ENCODE assay signal across 12 cellular contexts in genomic region chr12:76329163-76329562, GRCh38. TPM values are rescaled to one million over a fixed set of nuclear protein-coding genes. Genes with fewer than 3 reads are reported as not detected.
DNase-seq lines count a peak whose midpoint lies in the region; ATAC-seq, FAIRE-seq and TF ChIP-seq lines count a peak whose summit lies in the region.
"Had no signal": no experiment of that assay in that cellular context is flagged by ENCODE, and none has a peak within 500 bp of the region (broad histone marks: within the 10 kb centered on the region; RNA-seq: fewer than 3 reads in every experiment).

No MANE protein-coding gene starts in this region.

- TF ChIP-seq CTCF in K562 (IDR thresholded peaks at IDR 0.05 in 2 of 3, conservative IDR thresholded peaks at IDR 0.05 in 1 of 3; ENCODE audit: insufficient read depth in 2 of 3, low read depth in 1 of 3, low read length in 3 of 3) = no peak
- no peak for TF ChIP-seq CTCF in hepatocyte (IDR thresholded peaks at IDR 0.05; ENCODE audit: poor library complexity)

- H3K27me3 Mint-ChIP-seq in activated naive CD8-positive, alpha-beta T cell treated with anti-CD3 and anti-CD28 coated beads for 36 hours = peaks cover 9% of the 10 kb centered on the region

- ATAC-seq in K562 (no peak), right cardiac atrium (no peak)
- ATAC-seq: activated T-cell treated with anti-CD3 and anti-CD28 coated beads, Interleukin-2, amount 50 U/mL, for 4 hours had no signal

- H3K27ac ChIP-seq in K562 (ENCODE audit: extremely low read depth, low read depth, low read length) = no peak overlapping the region
- no peak overlapping the region for H3K27ac ChIP-seq in hepatocyte
- no peak overlapping the region for H3K27ac ChIP-seq in right cardiac atrium (ENCODE audit: low read length)

- FAIRE-seq in K562 (lab: Jason Lieb, UNC) = peak; percentile 42
- FAIRE-seq: TTC549 had no signal

- 3% methylated on average over 2 of the region's 2 CpGs for WGBS in K562 (ENCODE audit: insufficient coverage, low coverage, missing lambda C conversion rate)
- 76% methylated on average over 2 of the region's 2 CpGs for WGBS in hepatocyte (ENCODE audit: low lambda C conversion rate, missing lambda C conversion rate)
- WGBS in right cardiac atrium = 57% methylated on average over 2 of the region's 2 CpGs

- intact Hi-C loops in K562 (cut with micrococcal nuclease) = no loop called here
- intact Hi-C loops in right cardiac atrium (cut with DNase I) = no loop called here

- H3K9me3 ChIP-seq in K562 (replicated peaks; ENCODE audit: control insufficient read depth, insufficient read depth, low read depth, low read length) (no peaks in the 10 kb centered on the region), hepatocyte (ENCODE audit: low read depth) (no peaks in the 10 kb centered on the region), right cardiac atrium (ENCODE audit: control insufficient read depth, low read length) (peaks cover 3% of the 10 kb centered on the region)

- H3K27me3 ChIP-seq in K562 (ENCODE audit: control insufficient read depth in 2 of 2, insufficient read depth in 2 of 2, low read length in 2 of 2) (no peaks in the 10 kb centered on the region), hepatocyte (no peaks in the 10 kb centered on the region), right cardiac atrium (ENCODE audit: control insufficient read depth, insufficient read depth) (no peaks in the 10 kb centered on the region)

- peak; percentile 88 for DNase-seq in AG08395 (ENCODE audit: low spot score)
- DNase-seq in HT1080 (ENCODE audit: low read depth) = peak; percentile 93
- peak in 2 of 4 experiments; percentile 27 to 30 for DNase-seq in K562 (ENCODE audit: extremely low read depth in 1 of 4, low spot score in 3 of 4)
- DNase-seq in hepatocyte (ENCODE audit: low spot score) = peak; percentile 27
- DNase-seq in stimulated activated CD4-positive, alpha-beta T cell treated with anti-CD3 and anti-CD28 coated beads, Interleukin-2, amount 100 ng/mL, for 48 hours = no peak
- no peak for DNase-seq in activated naive CD8-positive, alpha-beta T cell treated with anti-CD3 and anti-CD28 coated beads for 36 hours
- DNase-seq in right cardiac atrium = no peak
- DNase-seq in NCI-H2171 treated with DMSO at 0.1 percent for 48 hours (lab: John Stamatoyannopoulos, UW) = no peak
- DNase-seq: activated T-cell treated with anti-CD3 and anti-CD28 coated beads, Interleukin-2, amount 50 U/mL, for 4 hours; CD4-positive, CD25-positive, alpha-beta regulatory T cell; stimulated activated CD4-positive, alpha-beta T cell treated with anti-CD3 and anti-CD28 coated beads, Interleukin-12 subunit alpha, Interleukin-12 subunit beta, amount 100 ng/mL, for 4 hours had no signal

- H4K20me1 ChIP-seq in K562 (replicated peaks; ENCODE audit: control insufficient read depth, insufficient read depth, low read length) (no peaks in the 10 kb centered on the region), hepatocyte (ENCODE audit: insufficient read depth, poor library complexity, severe bottlenecking) (no peaks in the 10 kb centered on the region)

- no peaks in the 10 kb centered on the region for H3K79me2 ChIP-seq in K562 (ENCODE audit: control insufficient read depth, insufficient read depth, low read length)
- H3K79me2 ChIP-seq in hepatocyte = no peaks in the 10 kb centered on the region

- no peak overlapping the region for H3K4me3 Mint-ChIP-seq in activated naive CD8-positive, alpha-beta T cell treated with anti-CD3 and anti-CD28 coated beads for 36 hours
- H3K4me3 Mint-ChIP-seq: activated T-cell treated with anti-CD3 and anti-CD28 coated beads, Interleukin-2, amount 50 U/mL, for 4 hours; CD4-positive, CD25-positive, alpha-beta regulatory T cell had no signal

- no peak for TF ChIP-seq POLR2A in K562 (conservative IDR thresholded peaks at IDR 0.05)

- no peak overlapping the region for H3K27ac Mint-ChIP-seq in activated naive CD8-positive, alpha-beta T cell treated with anti-CD3 and anti-CD28 coated beads for 36 hours
- H3K27ac Mint-ChIP-seq: CD4-positive, CD25-positive, alpha-beta regulatory T cell had no signal

- no peaks in the 10 kb centered on the region for H3K36me3 Mint-ChIP-seq in activated naive CD8-positive, alpha-beta T cell treated with anti-CD3 and anti-CD28 coated beads for 36 hours

- H3K4me1 ChIP-seq in K562 (replicated peaks in 1 of 2; ENCODE audit: control insufficient read depth in 2 of 2, insufficient read depth in 2 of 2, low read length in 2 of 2) (peaks cover 0 to 9% of the 10 kb centered on the region in 2 experiments; a peak in 3 of 5 replicates), hepatocyte (ENCODE audit: insufficient read depth) (no peaks in the 10 kb centered on the region), right cardiac atrium (ENCODE audit: control insufficient read depth, insufficient read depth, low read length) (no peaks in the 10 kb centered on the region)

- in situ Hi-C loops in K562 (cut with MboI) = no loop called here

- CTCF ChIA-PET in K562 (lab: Yijun Ruan, JAX; ENCODE audit: low intra/inter-chr PET ratio) = no interaction called here

- H3K4me1 Mint-ChIP-seq in activated naive CD8-positive, alpha-beta T cell treated with anti-CD3 and anti-CD28 coated beads for 36 hours = no peaks in the 10 kb centered on the region
- H3K4me1 Mint-ChIP-seq: CD4-positive, CD25-positive, alpha-beta regulatory T cell had no signal

- no peak for TF ChIP-seq RAD21 in K562 (CRISPR knock-in tag; conservative IDR thresholded peaks at IDR 0.05 in 1 of 2, IDR thresholded peaks at IDR 0.05 in 1 of 2)

- no peaks in the 10 kb centered on the region for H3K9me2 ChIP-seq in hepatocyte (replicated peaks; ENCODE audit: insufficient read depth)

- no peak overlapping the region for H3K4me2 ChIP-seq in K562 (ENCODE audit: insufficient read depth, low read length)
- no peak overlapping the region for H3K4me2 ChIP-seq in hepatocyte

- no peaks in the 10 kb centered on the region for H3K9me1 ChIP-seq in K562 (ENCODE audit: control insufficient read depth, insufficient read depth, low read length)

- H2AFZ ChIP-seq in K562 (ENCODE audit: low read depth, low read length) = no peak overlapping the region
- no peak overlapping the region for H2AFZ ChIP-seq in hepatocyte

- H3K4me3 ChIP-seq in K562 (no peak overlapping the region), hepatocyte (no peak overlapping the region), right cardiac atrium (ENCODE audit: low read length) (no peak overlapping the region)

- POLR2A ChIA-PET in K562 (lab: Yijun Ruan, JAX) = interaction anchor here (0.6 kb wide), 1 partner anchor 538 kb away, joined by 3 read pairs; no protein-coding TSS in a partner anchor

- 0 out of 2 replicates have a peak, but pooled peaks have one; percentile 42 for TF ChIP-seq EP300 in K562 (IDR thresholded peaks at IDR 0.05; ENCODE audit: low read length)

- peaks cover 2% of the 10 kb centered on the region for H3K9me3 Mint-ChIP-seq in activated naive CD8-positive, alpha-beta T cell treated with anti-CD3 and anti-CD28 coated beads for 36 hours
- H3K9me3 Mint-ChIP-seq: activated T-cell treated with anti-CD3 and anti-CD28 coated beads, Interleukin-2, amount 50 U/mL, for 4 hours had no signal

- H3K36me3 ChIP-seq in K562 (ENCODE audit: control insufficient read depth, insufficient read depth, low read length) = no peaks in the 10 kb centered on the region
- H3K36me3 ChIP-seq in hepatocyte (replicated peaks; ENCODE audit: insufficient read depth, low read depth) = no peaks in the 10 kb centered on the region

- no TSS peak for BruUV-seq in K562 (replicated peaks; lab: Mats Ljungman, UMichigan)

- H3K9ac ChIP-seq in K562 (ENCODE audit: insufficient read depth in 1 of 2, low read depth in 2 of 2, low read length in 2 of 2) = no peak overlapping the region

TF ChIP-seq in K562, 482 proteins besides CTCF, POLR2A, EP300 and RAD21 (continues in another document):
- TF ChIP-seq ARNT (IDR thresholded peaks at IDR 0.05) = no peak
- TF ChIP-seq ATF7 (IDR thresholded peaks at IDR 0.05) = 0 out of 2 replicates have a peak, but pooled peaks have one; percentile 20
- TF ChIP-seq RBM22 (IDR thresholded peaks at IDR 0.05; ENCODE audit: low read depth, low read length, poor library complexity, severe bottlenecking) = no peak

RNA-seq across cellular contexts. Expression of gene BBS10, which starts 19.1 kb away (rescaled TPM):
- total RNA-seq in HT1080 (2014; rRNA removed; shearing (Covaris generic)) = 9.4 and 11.5 TPM in 2 replicates
- polyA plus RNA-seq in HT1080 (2015; cell fraction: cytosol; rRNA removed) = 17.2 and 20.5 TPM in 2 replicates
- 33.3 and 38.8 TPM in 2 replicates for polyA plus RNA-seq in HT1080 (2015; cell fraction: nucleus; rRNA removed)
- 2.8 and 10.1 TPM in 2 replicates for total RNA-seq in K562 (2011; cell fraction: chromatin; rRNA removed; ENCODE audit: low replicate concordance)
- 3.0 and 3.3 TPM in 2 replicates for total RNA-seq in K562 (2011; cell fraction: nucleolus; rRNA removed)
- 5.6 and 11.4 TPM in 2 replicates for total RNA-seq in K562 (2011; cell fraction: nucleoplasm; rRNA removed)
- total RNA-seq in K562 (2014; rRNA removed) = 4.6 and 4.7 TPM in 2 replicates
- total RNA-seq in K562 (2014; rRNA removed; fragmentation: Illumina TruSeq; extraction: Trizol) = 8.2 and 9.4 TPM in 2 replicates
- total RNA-seq in K562 (2015; rRNA removed; fragmentation: Illumina TruSeq; extraction: Trizol) = 6.8 and 7.3 TPM in 2 replicates
- total RNA-seq in K562 (2021) = 5.9 and 6.1 TPM in 2 replicates
- 11.9 and 14.9 TPM in 2 replicates for polyA plus RNA-seq in K562 (2011; rRNA removed)
- 1.7 and 4.6 TPM in 2 replicates for polyA plus RNA-seq in K562 (2011; cell fraction: cytosol; rRNA removed)
- polyA plus RNA-seq in K562 (2011; cell fraction: nucleus; rRNA removed) = 4.9 and 7.6 TPM in 2 replicates
- polyA plus RNA-seq in K562 (2012) = 4.8 and 5.1 TPM in 2 replicates
- 7.2 and 8.3 TPM in 2 replicates for polyA plus RNA-seq in K562 (2014; fragmentation: Illumina TruSeq; extraction: Trizol)
- polyA plus RNA-seq in K562 (2014; fragmentation: Nextera tagmentation; extraction: Ambion mirVana) = 1 to 10 TPM; 2.3 to 2.7 TPM
- polyA plus RNA-seq in K562 (2014; rRNA removed) = 5.8 TPM in 2 replicates
- 8.2 and 8.8 TPM in 2 replicates for polyA minus RNA-seq in K562 (2011; rRNA and poly(A)+ RNA removed)
- polyA minus RNA-seq in K562 (2011; cell fraction: cytosol; rRNA and poly(A)+ RNA removed) = 3.1 and 3.5 TPM in 2 replicates
- polyA minus RNA-seq in K562 (2011; cell fraction: nucleus; rRNA and poly(A)+ RNA removed) = 3.9 and 9.2 TPM in 2 replicates
- 16.2 and 17.5 TPM in 2 replicates for total RNA-seq in hepatocyte
- polyA plus RNA-seq in hepatocyte = 5.4 and 7.2 TPM in 2 replicates
- total RNA-seq in activated naive CD8-positive, alpha-beta T cell treated with anti-CD3 and anti-CD28 coated beads for 36 hours = 1 to 10 TPM; 3.2 to 3.3 TPM
- 10 to 100 TPM in 2 of 4 donors, 1 to 10 TPM in 2; 7.7 to 11.5 (median 10.2) TPM for total RNA-seq in right cardiac atrium
- polyA plus RNA-seq in right cardiac atrium = 7.2 TPM

Comparison
In these comparisons a context has a peak if more than half of its experiments do, and no peak if none do; other contexts are left out.
1. DNase-seq: peak in AG08395 (single experiment), HT1080 (single experiment) and hepatocyte (single experiment); none in stimulated activated CD4-positive, alpha-beta T cell treated with anti-CD3 and anti-CD28 coated beads, Interleukin-2, amount 100 ng/mL, for 48 hours (0 of 2), activated naive CD8-positive, alpha-beta T cell treated with anti-CD3 and anti-CD28 coated beads for 36 hours (single experiment), right cardiac atrium (0 of 3) and NCI-H2171 treated with DMSO at 0.1 percent for 48 hours (single experiment).